Comparison of ENCODE assay signal across 27 cellular contexts in the genomic region with DNA sequence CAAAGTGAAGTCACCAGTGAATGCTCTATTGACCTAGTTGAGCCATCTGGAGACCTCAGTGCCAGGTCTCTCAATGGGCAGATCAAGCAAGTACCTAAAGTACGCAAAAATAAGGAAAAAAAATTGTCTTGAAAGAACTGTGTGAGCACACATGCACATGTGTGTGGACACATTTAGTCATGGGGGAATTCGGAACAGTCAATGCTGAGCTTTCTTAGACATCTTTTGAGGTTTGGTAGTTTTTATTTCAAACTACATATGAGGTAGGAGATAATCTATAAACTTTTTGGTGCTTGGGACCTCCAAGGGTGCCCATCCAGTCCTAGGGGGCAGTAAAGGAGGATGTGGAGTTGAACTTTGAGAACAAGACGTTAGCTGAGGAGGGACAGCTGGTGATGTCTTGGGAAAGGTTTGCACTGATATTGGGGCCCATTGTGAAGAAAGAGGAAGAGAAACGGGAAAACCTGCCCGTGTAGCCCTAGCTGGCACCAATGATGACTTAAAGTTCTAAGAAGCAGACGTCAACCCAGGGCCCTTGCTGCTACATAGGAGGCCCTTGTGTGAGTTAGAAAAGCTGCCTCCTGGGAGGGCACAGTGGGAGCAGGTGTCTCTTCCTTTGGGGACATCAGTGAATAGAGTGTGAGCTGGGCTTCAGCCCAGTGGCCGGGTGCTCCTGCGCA.
"Had no signal": no experiment of that assay in that cellular context is flagged by ENCODE, and none has a peak within 500 bp of the region (broad histone marks: within the 10 kb centered on the region; RNA-seq: fewer than 3 reads in every experiment).

No MANE protein-coding gene starts in this region.

- ATAC-seq: activated CD4-positive, alpha-beta T cell treated with anti-CD3 and anti-CD28 coated beads for 36 hours; activated CD8-positive, alpha-beta memory T cell treated with anti-CD3 and anti-CD28 coated beads, Interleukin-2, amount 10 ng/mL, durations not matched to agents 7 days and 5 days; activated CD8-positive, alpha-beta T cell treated with anti-CD3 and anti-CD28 coated beads, Interleukin-2, amount 10 ng/mL, durations not matched to agents 7 days and 5 days; activated T-helper 17 cell treated with anti-CD3 and anti-CD28 coated beads, Interleukin-2, amount 50 U/mL, for 72 hours; esophagus mucosa had no signal

- H3K36me3 ChIP-seq: brain microvascular endothelial cell had no signal

- H3K4me1 Mint-ChIP-seq: activated CD4-positive, alpha-beta T cell treated with anti-CD3 and anti-CD28 coated beads for 36 hours; activated CD4-positive, alpha-beta T cell treated with anti-CD3 and anti-CD28 coated beads, Interleukin-2, amount 10 ng/mL, durations not matched to agents 24 days and 14 days; activated CD8-positive, alpha-beta memory T cell treated with anti-CD3 and anti-CD28 coated beads, Interleukin-2, amount 10 ng/mL, durations not matched to agents 7 days and 5 days; activated T-helper 17 cell treated with anti-CD3 and anti-CD28 coated beads, Interleukin-2, amount 50 U/mL, for 72 hours; central memory CD8-positive, alpha-beta T cell had no signal

- H3K9me3 Mint-ChIP-seq: activated CD4-positive, alpha-beta memory T cell treated with anti-CD3 and anti-CD28 coated beads for 36 hours; activated CD4-positive, alpha-beta T cell treated with anti-CD3 and anti-CD28 coated beads, Interleukin-2, amount 10 ng/mL, durations not matched to agents 24 days and 14 days; activated T-helper 17 cell treated with anti-CD3 and anti-CD28 coated beads, Interleukin-2, amount 50 U/mL, for 72 hours; central memory CD8-positive, alpha-beta T cell; dendritic cell treated with granulocyte-macrophage colony-stimulating factor and Interleukin-4, amounts not matched to agents 40 ng/mL and 50 ng/mL, for 4 days; endodermal cell had no signal

- H3K27me3 ChIP-seq: brain microvascular endothelial cell had no signal

- H3K36me3 Mint-ChIP-seq: activated CD4-positive, alpha-beta memory T cell treated with anti-CD3 and anti-CD28 coated beads for 36 hours; activated CD8-positive, alpha-beta memory T cell treated with anti-CD3 and anti-CD28 coated beads, Interleukin-2, amount 10 ng/mL, durations not matched to agents 7 days and 5 days; activated naive CD8-positive, alpha-beta T cell had no signal

- H3K4me3 ChIP-seq: coronary artery, dorsolateral prefrontal cortex had no signal

- DNase-seq: activated CD4-positive, alpha-beta memory T cell treated with anti-CD3 and anti-CD28 coated beads for 36 hours; activated CD4-positive, alpha-beta T cell treated with anti-CD3 and anti-CD28 coated beads for 36 hours; activated CD4-positive, alpha-beta T cell treated with anti-CD3 and anti-CD28 coated beads, Interleukin-2, amount 10 ng/mL, durations not matched to agents 24 days and 14 days; activated CD4-positive, CD25-positive, alpha-beta regulatory T cell; activated CD4-positive, CD25-positive, alpha-beta regulatory T cell treated with anti-CD3 and anti-CD28 coated beads, Interleukin-2, amount 50 U/mL, for 72 hours; activated CD8-positive, alpha-beta memory T cell treated with anti-CD3 and anti-CD28 coated beads, Interleukin-2, amount 10 ng/mL, durations not matched to agents 7 days and 5 days; activated CD8-positive, alpha-beta memory T cell treated with anti-CD3 and anti-CD28 coated beads, Interleukin-2, amount 50 U/mL, for 4 hours; activated CD8-positive, alpha-beta T cell treated with anti-CD3 and anti-CD28 coated beads, Interleukin-2, amount 10 ng/mL, durations not matched to agents 7 days and 5 days; activated effector memory CD4-positive, alpha-beta T cell treated with Interleukin-2 at 50 U/mL for 16 hours; activated gamma-delta T cell treated with Interleukin-2 at 50 U/mL for 16 hours; activated naive CD4-positive, alpha-beta T cell treated with anti-CD3 and anti-CD28 coated beads, Interleukin-2, amount 50 U/mL, for 16 hours; activated naive CD4-positive, alpha-beta T cell treated with Interleukin-2 at 50 U/mL for 16 hours; activated T-cell treated with anti-CD3 and anti-CD28 coated beads, Interleukin-2, amount 50 U/mL, for 1 hour; amniotic stem cell; anterior cingulate cortex; brain microvascular endothelial cell; dorsolateral prefrontal cortex; effector memory CD4-positive, alpha-beta T cell; endodermal cell; foreskin fibroblast; T-helper 2 cell had no signal

- H3K27ac Mint-ChIP-seq: activated CD4-positive, alpha-beta memory T cell treated with anti-CD3 and anti-CD28 coated beads for 36 hours; activated CD4-positive, alpha-beta T cell treated with anti-CD3 and anti-CD28 coated beads for 36 hours; activated CD4-positive, alpha-beta T cell treated with anti-CD3 and anti-CD28 coated beads, Interleukin-2, amount 10 ng/mL, durations not matched to agents 24 days and 14 days; activated CD8-positive, alpha-beta memory T cell treated with anti-CD3 and anti-CD28 coated beads, Interleukin-2, amount 10 ng/mL, durations not matched to agents 7 days and 5 days; activated CD8-positive, alpha-beta T cell treated with anti-CD3 and anti-CD28 coated beads, Interleukin-2, amount 10 ng/mL, durations not matched to agents 7 days and 5 days; activated naive CD8-positive, alpha-beta T cell; activated T-helper 17 cell treated with anti-CD3 and anti-CD28 coated beads, Interleukin-2, amount 50 U/mL, for 72 hours; dendritic cell treated with granulocyte-macrophage colony-stimulating factor and Interleukin-4, amounts not matched to agents 40 ng/mL and 50 ng/mL, for 4 days; endodermal cell had no signal

- H3K27ac ChIP-seq: brain microvascular endothelial cell, coronary artery, dorsolateral prefrontal cortex had no signal

- H3K4me3 Mint-ChIP-seq: activated CD4-positive, alpha-beta memory T cell treated with anti-CD3 and anti-CD28 coated beads for 36 hours; activated CD4-positive, alpha-beta T cell treated with anti-CD3 and anti-CD28 coated beads for 36 hours; activated CD4-positive, alpha-beta T cell treated with anti-CD3 and anti-CD28 coated beads, Interleukin-2, amount 10 ng/mL, durations not matched to agents 24 days and 14 days; activated CD8-positive, alpha-beta memory T cell treated with anti-CD3 and anti-CD28 coated beads, Interleukin-2, amount 10 ng/mL, durations not matched to agents 7 days and 5 days; activated CD8-positive, alpha-beta T cell treated with anti-CD3 and anti-CD28 coated beads, Interleukin-2, amount 10 ng/mL, durations not matched to agents 7 days and 5 days; activated naive CD8-positive, alpha-beta T cell; activated T-helper 17 cell treated with anti-CD3 and anti-CD28 coated beads, Interleukin-2, amount 50 U/mL, for 72 hours; central memory CD8-positive, alpha-beta T cell; dendritic cell treated with granulocyte-macrophage colony-stimulating factor and Interleukin-4, amounts not matched to agents 40 ng/mL and 50 ng/mL, for 4 days; endodermal cell had no signal
